Comparison of ENCODE assay signal across 1 cellular context in the genomic region with DNA sequence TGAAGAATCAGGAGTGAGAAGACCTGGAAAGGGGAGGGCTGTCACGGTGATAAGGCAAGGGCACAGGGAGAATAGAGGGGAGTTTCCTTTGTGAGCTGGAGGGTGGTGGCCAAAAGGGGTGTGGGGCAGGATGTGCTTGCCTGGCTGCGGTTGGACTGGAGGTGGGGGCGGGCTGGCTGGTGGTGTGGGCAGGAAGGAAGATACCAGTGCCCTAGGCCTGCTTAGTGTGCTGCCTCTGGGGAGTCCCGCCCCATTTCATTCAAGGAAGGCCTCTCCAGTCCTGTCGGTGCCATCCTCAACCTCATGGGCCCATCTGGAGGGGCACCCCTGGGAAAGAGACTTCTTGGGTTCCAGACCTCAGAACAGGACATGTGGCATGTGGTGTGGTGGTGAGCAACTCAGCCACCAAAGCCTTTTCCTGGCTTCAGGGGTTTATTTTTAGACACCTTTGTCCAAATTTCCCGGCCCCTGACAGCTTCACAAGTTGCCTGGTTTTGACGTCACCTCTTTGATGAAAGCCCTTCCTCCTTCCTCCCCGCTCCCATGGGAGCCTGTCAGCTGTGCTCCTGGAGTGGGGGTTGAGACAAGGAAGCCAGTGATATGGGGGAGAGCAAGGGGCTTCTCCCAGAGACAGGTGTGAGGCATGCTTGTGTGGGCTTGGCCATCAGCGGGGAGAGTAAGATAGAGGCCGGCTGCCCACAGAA.
TF ChIP-seq lines count a peak whose summit lies in the region.

No MANE protein-coding gene starts in this region.

TF ChIP-seq in HEK293, 187 proteins besides CTCF, POLR2A, EP300 and RAD21 (continued from another document):
- TF ChIP-seq REST (tag by site-specific recombination; IDR thresholded peaks at IDR 0.05) (no peak), KLF1 (tag by site-specific recombination; IDR thresholded peaks at IDR 0.05) (no peak), ZFHX2 (tag by site-specific recombination; conservative IDR thresholded peaks at IDR 0.05) (0 out of 2 replicates have a peak, but pooled peaks have one; percentile 14)
- TF ChIP-seq, protein P1, sequence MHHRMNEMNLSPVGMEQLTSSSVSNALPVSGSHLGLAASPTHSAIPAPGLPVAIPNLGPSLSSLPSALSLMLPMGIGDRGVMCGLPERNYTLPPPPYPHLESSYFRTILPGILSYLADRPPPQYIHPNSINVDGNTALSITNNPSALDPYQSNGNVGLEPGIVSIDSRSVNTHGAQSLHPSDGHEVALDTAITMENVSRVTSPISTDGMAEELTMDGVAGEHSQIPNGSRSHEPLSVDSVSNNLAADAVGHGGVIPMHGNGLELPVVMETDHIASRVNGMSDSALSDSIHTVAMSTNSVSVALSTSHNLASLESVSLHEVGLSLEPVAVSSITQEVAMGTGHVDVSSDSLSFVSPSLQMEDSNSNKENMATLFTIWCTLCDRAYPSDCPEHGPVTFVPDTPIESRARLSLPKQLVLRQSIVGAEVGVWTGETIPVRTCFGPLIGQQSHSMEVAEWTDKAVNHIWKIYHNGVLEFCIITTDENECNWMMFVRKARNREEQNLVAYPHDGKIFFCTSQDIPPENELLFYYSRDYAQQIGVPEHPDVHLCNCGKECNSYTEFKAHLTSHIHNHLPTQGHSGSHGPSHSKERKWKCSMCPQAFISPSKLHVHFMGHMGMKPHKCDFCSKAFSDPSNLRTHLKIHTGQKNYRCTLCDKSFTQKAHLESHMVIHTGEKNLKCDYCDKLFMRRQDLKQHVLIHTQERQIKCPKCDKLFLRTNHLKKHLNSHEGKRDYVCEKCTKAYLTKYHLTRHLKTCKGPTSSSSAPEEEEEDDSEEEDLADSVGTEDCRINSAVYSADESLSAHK (tag by site-specific recombination; IDR thresholded peaks at IDR 0.05): no peak
- TF ChIP-seq, protein P2, sequence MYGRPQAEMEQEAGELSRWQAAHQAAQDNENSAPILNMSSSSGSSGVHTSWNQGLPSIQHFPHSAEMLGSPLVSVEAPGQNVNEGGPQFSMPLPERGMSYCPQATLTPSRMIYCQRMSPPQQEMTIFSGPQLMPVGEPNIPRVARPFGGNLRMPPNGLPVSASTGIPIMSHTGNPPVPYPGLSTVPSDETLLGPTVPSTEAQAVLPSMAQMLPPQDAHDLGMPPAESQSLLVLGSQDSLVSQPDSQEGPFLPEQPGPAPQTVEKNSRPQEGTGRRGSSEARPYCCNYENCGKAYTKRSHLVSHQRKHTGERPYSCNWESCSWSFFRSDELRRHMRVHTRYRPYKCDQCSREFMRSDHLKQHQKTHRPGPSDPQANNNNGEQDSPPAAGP (tag by site-specific recombination; IDR thresholded peaks at IDR 0.05): no peak
TF ChIP-seq in HEK293: peak in this region for 1.
